In the genomic region with DNA sequence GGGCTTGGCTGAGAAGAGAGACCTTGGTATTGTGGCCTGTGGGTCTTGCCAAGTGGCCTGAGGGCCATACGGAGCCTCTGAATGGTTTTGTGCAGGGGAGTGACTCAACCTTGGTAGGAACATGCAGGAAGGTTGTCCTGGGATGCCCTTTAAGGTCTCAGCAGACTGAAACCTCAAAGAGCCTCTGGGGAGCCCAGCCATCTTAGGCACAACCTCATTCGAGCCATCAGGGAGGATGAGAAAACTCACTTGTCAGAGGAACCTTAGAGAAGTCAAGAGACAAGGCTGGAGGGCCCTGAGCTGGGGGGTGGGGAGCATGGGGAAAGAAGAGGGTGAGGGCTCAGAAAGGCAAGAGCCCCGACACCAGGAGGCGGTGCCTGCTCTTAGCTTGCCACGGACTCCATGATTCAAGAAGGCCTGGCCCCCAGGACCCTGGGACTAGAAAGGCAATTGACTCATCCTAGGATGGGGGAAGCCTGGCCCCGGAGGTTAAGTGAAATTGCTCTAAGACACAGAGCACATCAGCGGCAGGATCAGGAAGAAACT, we compare ENCODE assay signal across 1 cellular context.
A peak's percentile ranks its signal among the peaks of the same experiment; 100 is the strongest.
TF ChIP-seq lines count a peak whose summit lies in the region.

No MANE protein-coding gene starts in this region.

TF ChIP-seq in HepG2, 621 proteins besides CTCF, POLR2A, EP300 and RAD21:
- TF ChIP-seq BORCS8-MEF2B (CRISPR knock-in tag; IDR thresholded peaks at IDR 0.05) (no peak), ZFP36 (IDR thresholded peaks at IDR 0.05; ENCODE audit: borderline replicate concordance, low read depth, low read length, partially characterized antibody) (no peak), TMF1 (CRISPR knock-in tag; IDR thresholded peaks at IDR 0.05; ENCODE audit: low read depth) (no peak), THRA (CRISPR knock-in tag; IDR thresholded peaks at IDR 0.05; ENCODE audit: borderline replicate concordance) (0 out of 2 replicates have a peak, but pooled peaks have one; percentile 30), ZNF572 (CRISPR knock-in tag; IDR thresholded peaks at IDR 0.05) (0 out of 2 replicates have a peak, but pooled peaks have one; percentile 43), RBM22 (optimal IDR thresholded peaks at IDR 0.05; ENCODE audit: low read length) (no peak), MTA1 (CRISPR knock-in tag; IDR thresholded peaks at IDR 0.05; ENCODE audit: borderline replicate concordance) (0 out of 2 replicates have a peak, but pooled peaks have one; percentile 2), ZNF674 (CRISPR knock-in tag; IDR thresholded peaks at IDR 0.05; ENCODE audit: low read depth) (no peak), YEATS4 (CRISPR knock-in tag; IDR thresholded peaks at IDR 0.05; ENCODE audit: borderline replicate concordance) (0 out of 2 replicates have a peak, but pooled peaks have one; percentile 2), ZNF501 (CRISPR knock-in tag; IDR thresholded peaks at IDR 0.05) (0 out of 2 replicates have a peak, but pooled peaks have one; percentile 36), ATF3 (CRISPR knock-in tag; IDR thresholded peaks at IDR 0.05) (no peak), IKZF4 (CRISPR knock-in tag; IDR thresholded peaks at IDR 0.05; ENCODE audit: borderline replicate concordance, low read depth, not compliant biosample characterization) (no peak)
- TF ChIP-seq, protein P1, sequence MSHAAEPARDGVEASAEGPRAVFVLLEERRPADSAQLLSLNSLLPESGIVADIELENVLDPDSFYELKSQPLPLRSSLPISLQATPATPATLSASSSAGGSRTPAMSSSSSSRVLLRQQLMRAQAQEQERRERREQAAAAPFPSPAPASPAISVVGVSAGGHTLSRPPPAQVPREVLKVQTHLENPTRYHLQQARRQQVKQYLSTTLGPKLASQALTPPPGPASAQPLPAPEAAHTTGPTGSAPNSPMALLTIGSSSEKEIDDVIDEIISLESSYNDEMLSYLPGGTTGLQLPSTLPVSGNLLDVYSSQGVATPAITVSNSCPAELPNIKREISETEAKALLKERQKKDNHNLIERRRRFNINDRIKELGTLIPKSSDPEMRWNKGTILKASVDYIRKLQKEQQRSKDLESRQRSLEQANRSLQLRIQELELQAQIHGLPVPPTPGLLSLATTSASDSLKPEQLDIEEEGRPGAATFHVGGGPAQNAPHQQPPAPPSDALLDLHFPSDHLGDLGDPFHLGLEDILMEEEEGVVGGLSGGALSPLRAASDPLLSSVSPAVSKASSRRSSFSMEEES (CRISPR knock-in tag; IDR thresholded peaks at IDR 0.05): no peak
- TF ChIP-seq, protein P2, sequence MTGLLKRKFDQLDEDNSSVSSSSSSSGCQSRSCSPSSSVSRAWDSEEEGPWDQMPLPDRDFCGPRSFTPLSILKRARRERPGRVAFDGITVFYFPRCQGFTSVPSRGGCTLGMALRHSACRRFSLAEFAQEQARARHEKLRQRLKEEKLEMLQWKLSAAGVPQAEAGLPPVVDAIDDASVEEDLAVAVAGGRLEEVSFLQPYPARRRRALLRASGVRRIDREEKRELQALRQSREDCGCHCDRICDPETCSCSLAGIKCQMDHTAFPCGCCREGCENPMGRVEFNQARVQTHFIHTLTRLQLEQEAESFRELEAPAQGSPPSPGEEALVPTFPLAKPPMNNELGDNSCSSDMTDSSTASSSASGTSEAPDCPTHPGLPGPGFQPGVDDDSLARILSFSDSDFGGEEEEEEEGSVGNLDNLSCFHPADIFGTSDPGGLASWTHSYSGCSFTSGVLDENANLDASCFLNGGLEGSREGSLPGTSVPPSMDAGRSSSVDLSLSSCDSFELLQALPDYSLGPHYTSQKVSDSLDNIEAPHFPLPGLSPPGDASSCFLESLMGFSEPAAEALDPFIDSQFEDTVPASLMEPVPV (CRISPR knock-in tag; IDR thresholded peaks at IDR 0.05): no peak
- TF ChIP-seq, protein P3, sequence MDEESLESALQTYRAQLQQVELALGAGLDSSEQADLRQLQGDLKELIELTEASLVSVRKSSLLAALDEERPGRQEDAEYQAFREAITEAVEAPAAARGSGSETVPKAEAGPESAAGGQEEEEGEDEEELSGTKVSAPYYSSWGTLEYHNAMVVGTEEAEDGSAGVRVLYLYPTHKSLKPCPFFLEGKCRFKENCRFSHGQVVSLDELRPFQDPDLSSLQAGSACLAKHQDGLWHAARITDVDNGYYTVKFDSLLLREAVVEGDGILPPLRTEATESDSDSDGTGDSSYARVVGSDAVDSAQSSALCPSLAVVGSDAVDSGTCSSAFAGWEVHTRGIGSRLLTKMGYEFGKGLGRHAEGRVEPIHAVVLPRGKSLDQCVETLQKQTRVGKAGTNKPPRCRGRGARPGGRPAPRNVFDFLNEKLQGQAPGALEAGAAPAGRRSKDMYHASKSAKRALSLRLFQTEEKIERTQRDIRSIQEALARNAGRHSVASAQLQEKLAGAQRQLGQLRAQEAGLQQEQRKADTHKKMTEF (CRISPR knock-in tag; IDR thresholded peaks at IDR 0.05): peak; percentile 12; the same call in 1 of the 2 replicates
- TF ChIP-seq, protein P4, sequence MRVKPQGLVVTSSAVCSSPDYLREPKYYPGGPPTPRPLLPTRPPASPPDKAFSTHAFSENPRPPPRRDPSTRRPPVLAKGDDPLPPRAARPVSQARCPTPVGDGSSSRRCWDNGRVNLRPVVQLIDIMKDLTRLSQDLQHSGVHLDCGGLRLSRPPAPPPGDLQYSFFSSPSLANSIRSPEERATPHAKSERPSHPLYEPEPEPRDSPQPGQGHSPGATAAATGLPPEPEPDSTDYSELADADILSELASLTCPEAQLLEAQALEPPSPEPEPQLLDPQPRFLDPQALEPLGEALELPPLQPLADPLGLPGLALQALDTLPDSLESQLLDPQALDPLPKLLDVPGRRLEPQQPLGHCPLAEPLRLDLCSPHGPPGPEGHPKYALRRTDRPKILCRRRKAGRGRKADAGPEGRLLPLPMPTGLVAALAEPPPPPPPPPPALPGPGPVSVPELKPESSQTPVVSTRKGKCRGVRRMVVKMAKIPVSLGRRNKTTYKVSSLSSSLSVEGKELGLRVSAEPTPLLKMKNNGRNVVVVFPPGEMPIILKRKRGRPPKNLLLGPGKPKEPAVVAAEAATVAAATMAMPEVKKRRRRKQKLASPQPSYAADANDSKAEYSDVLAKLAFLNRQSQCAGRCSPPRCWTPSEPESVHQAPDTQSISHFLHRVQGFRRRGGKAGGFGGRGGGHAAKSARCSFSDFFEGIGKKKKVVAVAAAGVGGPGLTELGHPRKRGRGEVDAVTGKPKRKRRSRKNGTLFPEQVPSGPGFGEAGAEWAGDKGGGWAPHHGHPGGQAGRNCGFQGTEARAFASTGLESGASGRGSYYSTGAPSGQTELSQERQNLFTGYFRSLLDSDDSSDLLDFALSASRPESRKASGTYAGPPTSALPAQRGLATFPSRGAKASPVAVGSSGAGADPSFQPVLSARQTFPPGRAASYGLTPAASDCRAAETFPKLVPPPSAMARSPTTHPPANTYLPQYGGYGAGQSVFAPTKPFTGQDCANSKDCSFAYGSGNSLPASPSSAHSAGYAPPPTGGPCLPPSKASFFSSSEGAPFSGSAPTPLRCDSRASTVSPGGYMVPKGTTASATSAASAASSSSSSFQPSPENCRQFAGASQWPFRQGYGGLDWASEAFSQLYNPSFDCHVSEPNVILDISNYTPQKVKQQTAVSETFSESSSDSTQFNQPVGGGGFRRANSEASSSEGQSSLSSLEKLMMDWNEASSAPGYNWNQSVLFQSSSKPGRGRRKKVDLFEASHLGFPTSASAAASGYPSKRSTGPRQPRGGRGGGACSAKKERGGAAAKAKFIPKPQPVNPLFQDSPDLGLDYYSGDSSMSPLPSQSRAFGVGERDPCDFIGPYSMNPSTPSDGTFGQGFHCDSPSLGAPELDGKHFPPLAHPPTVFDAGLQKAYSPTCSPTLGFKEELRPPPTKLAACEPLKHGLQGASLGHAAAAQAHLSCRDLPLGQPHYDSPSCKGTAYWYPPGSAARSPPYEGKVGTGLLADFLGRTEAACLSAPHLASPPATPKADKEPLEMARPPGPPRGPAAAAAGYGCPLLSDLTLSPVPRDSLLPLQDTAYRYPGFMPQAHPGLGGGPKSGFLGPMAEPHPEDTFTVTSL (CRISPR knock-in tag; IDR thresholded peaks at IDR 0.05; ENCODE audit: borderline replicate concordance): no peak
